Comparison of ENCODE assay signal across 12 cellular contexts in the genomic region with DNA sequence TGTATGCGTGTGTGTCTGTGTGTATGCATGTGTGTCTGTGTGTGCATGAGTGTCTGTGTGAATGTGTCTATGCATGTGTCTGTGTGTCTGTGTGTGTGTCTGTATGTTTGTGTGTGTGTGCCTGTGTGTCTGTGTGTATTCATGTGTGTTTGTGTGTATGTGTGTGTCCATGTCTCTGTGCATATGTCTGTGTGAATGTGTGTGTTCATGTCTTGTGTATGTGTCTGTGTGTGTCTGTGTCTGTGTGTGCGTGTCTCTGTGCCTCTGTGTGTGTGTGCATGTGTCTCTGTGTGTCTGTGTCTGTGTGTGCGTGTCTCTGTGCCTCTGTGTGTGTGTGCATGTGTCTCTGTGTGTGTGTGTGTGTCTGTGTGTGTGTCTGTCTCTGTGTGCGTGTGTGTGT.
"Had no signal": no experiment of that assay in that cellular context is flagged by ENCODE, and none has a peak within 500 bp of the region (broad histone marks: within the 10 kb centered on the region; RNA-seq: fewer than 3 reads in every experiment).

No MANE protein-coding gene starts in this region.

- H3K4me2 ChIP-seq: smooth muscle cell had no signal

- H3K4me3 ChIP-seq: cardiac muscle cell, smooth muscle cell, transverse colon had no signal

- ATAC-seq: activated CD4-positive, CD25-positive, alpha-beta regulatory T cell treated with anti-CD3 and anti-CD28 coated beads, Interleukin-2, amount 50 U/mL, for 24 hours; activated T-cell treated with anti-CD3 and anti-CD28 coated beads, Interleukin-2, amount 50 U/mL, for 72 hours; stimulated activated effector memory CD8-positive, alpha-beta T cell treated with anti-CD3 and anti-CD28 coated beads, Interleukin-12 subunit alpha, Interleukin-12 subunit beta, amount 100 ng/mL, for 72 hours had no signal

- H3K27me3 ChIP-seq: cardiac muscle cell, transverse colon had no signal

- FAIRE-seq: astrocyte, colon, endothelial cell of umbilical vein, frontal cortex had no signal

- H3K27ac ChIP-seq: cardiac muscle cell, transverse colon had no signal

- H3K9me3 ChIP-seq: transverse colon had no signal

- H3K4me3 Mint-ChIP-seq: activated T-cell treated with anti-CD3 and anti-CD28 coated beads, Interleukin-2, amount 50 U/mL, for 72 hours; stimulated activated effector memory CD8-positive, alpha-beta T cell treated with anti-CD3 and anti-CD28 coated beads, Interleukin-12 subunit alpha, Interleukin-12 subunit beta, amount 100 ng/mL, for 72 hours; T-helper 2 cell treated with Interferon-gamma antibody and Interleukin-4, amounts not matched to agents 5 μg/mL and 100 μg/mL, for 36 hours had no signal

- H3K36me3 ChIP-seq: cardiac muscle cell, transverse colon had no signal

- H3K9me3 Mint-ChIP-seq: activated T-cell treated with anti-CD3 and anti-CD28 coated beads, Interleukin-2, amount 50 U/mL, for 72 hours; stimulated activated effector memory CD8-positive, alpha-beta T cell treated with anti-CD3 and anti-CD28 coated beads, Interleukin-12 subunit alpha, Interleukin-12 subunit beta, amount 100 ng/mL, for 72 hours; T-helper 2 cell treated with Interferon-gamma antibody and Interleukin-4, amounts not matched to agents 5 μg/mL and 100 μg/mL, for 36 hours had no signal

- H3K27ac Mint-ChIP-seq: activated T-cell treated with anti-CD3 and anti-CD28 coated beads, Interleukin-2, amount 50 U/mL, for 72 hours; stimulated activated effector memory CD8-positive, alpha-beta T cell treated with anti-CD3 and anti-CD28 coated beads, Interleukin-12 subunit alpha, Interleukin-12 subunit beta, amount 100 ng/mL, for 72 hours; T-helper 2 cell treated with Interferon-gamma antibody and Interleukin-4, amounts not matched to agents 5 μg/mL and 100 μg/mL, for 36 hours had no signal

- DNase-seq: activated CD4-positive, alpha-beta T cell treated with anti-CD3 and anti-CD28 coated beads, Interleukin-2, amount 50 U/mL, for 4 hours; activated T-cell treated with anti-CD3 and anti-CD28 coated beads, Interleukin-2, amount 50 U/mL, for 72 hours; transverse colon had no signal

- H3K36me3 Mint-ChIP-seq: stimulated activated effector memory CD8-positive, alpha-beta T cell treated with anti-CD3 and anti-CD28 coated beads, Interleukin-12 subunit alpha, Interleukin-12 subunit beta, amount 100 ng/mL, for 72 hours had no signal
